ENCODE assay signal across 8 cellular contexts in the genomic region with DNA sequence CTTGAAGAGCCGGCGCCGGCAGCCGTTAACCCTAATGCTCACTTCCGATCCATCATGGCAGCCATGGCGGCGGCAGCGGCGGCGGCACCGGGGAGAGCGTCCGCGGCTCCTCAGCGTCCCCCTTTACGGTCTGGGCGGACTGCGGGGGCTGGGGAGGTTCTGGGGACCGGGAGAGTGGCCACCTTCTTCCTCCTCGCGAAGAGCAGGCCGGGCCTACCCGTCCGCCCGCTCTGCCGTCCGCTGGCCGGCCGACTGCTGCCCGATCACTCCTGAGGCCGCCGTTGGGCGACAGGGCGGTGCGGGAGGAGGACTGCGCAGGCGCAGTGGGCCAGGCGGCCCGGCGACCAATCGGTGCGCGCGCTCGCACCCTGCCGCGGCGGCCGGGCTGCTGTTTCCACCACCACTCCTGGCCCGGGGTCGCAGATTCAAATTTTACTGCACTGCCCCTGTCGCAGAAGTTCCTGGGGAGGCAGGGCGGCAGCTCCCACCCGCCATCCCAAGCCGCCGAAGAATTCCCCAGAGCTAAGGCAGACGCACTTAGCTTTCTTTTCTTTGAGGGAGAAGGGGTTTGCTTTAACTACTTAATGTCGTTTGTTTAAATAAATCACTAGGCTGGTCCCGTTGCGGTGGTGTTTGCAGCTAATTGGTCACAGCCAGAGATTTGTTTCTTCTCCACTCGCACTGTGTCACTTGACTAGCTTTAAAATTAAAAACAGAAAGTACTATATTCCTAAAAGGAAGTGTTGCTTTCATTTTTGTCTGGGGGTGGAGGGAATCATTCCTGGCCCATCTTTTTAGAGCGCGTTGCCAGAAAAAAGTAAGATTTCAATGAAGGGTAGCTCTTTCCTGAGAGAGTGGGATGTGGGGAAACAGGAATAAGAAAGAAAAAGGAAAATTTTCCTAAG. TPM values are rescaled to one million over a fixed set of nuclear protein-coding genes. Genes with fewer than 3 reads are reported as not detected.
DNase-seq lines count a peak whose midpoint lies in the region; ATAC-seq, FAIRE-seq and TF ChIP-seq lines count a peak whose summit lies in the region.

A gene (minus strand): TSS at position 290 of the 905 bp plus-strand sequence. CDS start 452 bp downstream, outside the sequence.

- H3K27ac ChIP-seq in HepG2 (ENCODE audit: extremely low read length, insufficient read depth, low read length): peak within 1 kb of the TSS; percentile 91

- no peaks in the 10 kb centered on the region for H3K9me3 ChIP-seq in HepG2 (ENCODE audit: low read length)

- peak within 1 kb of the TSS; percentile 81 for H3K4me2 ChIP-seq in HepG2 (ENCODE audit: low read depth, low read length)

- H4K20me1 ChIP-seq in HepG2 (ENCODE audit: insufficient read depth, low read length): peaks cover 41% of the 10 kb centered on the region

- peaks cover 54% of the 10 kb centered on the region for H3K79me2 ChIP-seq in HepG2 (ENCODE audit: insufficient read depth, low read length)

- DNase-seq in C1 segment of cervical spinal cord (lab: John Stamatoyannopoulos, UW): peak; percentile 50 to 94 (median 85)
- peak; percentile 60 for DNase-seq in NCI-H748 treated with DMSO at 0.1 percent for 48 hours (lab: John Stamatoyannopoulos, UW)
- peak; percentile 75 to 78 for DNase-seq in activated CD4-positive, alpha-beta T cell treated with anti-CD3 and anti-CD28 coated beads, Interleukin-2, amount 50 U/mL, for 4 hours
- DNase-seq in HepG2 (ENCODE audit: low spot score): peak; percentile 74
- DNase-seq in stimulated activated CD4-positive, alpha-beta T cell treated with anti-CD3 and anti-CD28 coated beads, Interleukin-2, amount 100 ng/mL, for 48 hours: peak; percentile 85 to 86

- POLR2A ChIA-PET in HepG2 (lab: Yijun Ruan, JAX): interaction anchor here (0.8 to 1.5 kb wide), 3 partner anchors 48 to 133 kb away, joined by 3 to 5 read pairs (median 5); no protein-coding TSS in a partner anchor

- TF ChIP-seq POLR2A in HepG2 (IDR thresholded peaks at IDR 0.05; ENCODE audit: insufficient read depth in 1 of 2, low read depth in 2 of 2, low read length in 2 of 2): peak; percentile 97

- WGBS in HepG2 (ENCODE audit: low lambda C conversion rate): 17% methylated on average over 9 of the region's 63 CpGs

- H3K36me3 ChIP-seq in HepG2 (replicated peaks in 1 of 2; ENCODE audit: control insufficient read depth in 1 of 2, insufficient read depth in 2 of 2, low read length in 2 of 2): 0 out of 5 replicates have a peak, but pooled peaks cover 0 to 3% of the 10 kb centered on the region in 2 experiments

- BruUV-seq in HepG2 (replicated peaks; lab: Mats Ljungman, UMichigan): no TSS peak

- no peaks in the 10 kb centered on the region; a peak in 1 of 5 replicates for H3K27me3 ChIP-seq in HepG2 (ENCODE audit: control insufficient read depth in 1 of 2, insufficient read depth in 2 of 2, low read length in 2 of 2)

- no peak for TF ChIP-seq CTCF in HepG2 (CRISPR knock-in tag; IDR thresholded peaks at IDR 0.05)

- H3K4me1 Mint-ChIP-seq in dendritic cell treated with granulocyte-macrophage colony-stimulating factor and Interleukin-4, amounts not matched to agents 40 ng/mL and 50 ng/mL, for 4 days (ENCODE audit: low read depth): peaks cover 54% of the 10 kb centered on the region

- no peaks in the 10 kb centered on the region for H3K27me3 Mint-ChIP-seq in dendritic cell treated with granulocyte-macrophage colony-stimulating factor and Interleukin-4, amounts not matched to agents 40 ng/mL and 50 ng/mL, for 4 days

- H2AFZ ChIP-seq in HepG2 (ENCODE audit: low read length): no peak within 1 kb of the TSS

- TF ChIP-seq RAD21 in HepG2 (CRISPR knock-in tag; IDR thresholded peaks at IDR 0.05): peak; percentile 58; the same call in 1 of the 2 replicates

- peaks cover 22% of the 10 kb centered on the region for H3K36me3 Mint-ChIP-seq in dendritic cell treated with granulocyte-macrophage colony-stimulating factor and Interleukin-4, amounts not matched to agents 40 ng/mL and 50 ng/mL, for 4 days (ENCODE audit: low read depth)

- peak within 1 kb of the TSS; percentile 96 to 99 (median 97) for H3K4me3 ChIP-seq in HepG2 (replicated peaks in 1 of 3; ENCODE audit: insufficient read depth in 1 of 3, low read depth in 2 of 3, low read length in 3 of 3)

- H3K4me1 ChIP-seq in HepG2 (ENCODE audit: insufficient read depth, low read length): peaks cover 69% of the 10 kb centered on the region

- intact Hi-C loops in dendritic cell treated with granulocyte-macrophage colony-stimulating factor and Interleukin-4, amounts not matched to agents 40 ng/mL and 50 ng/mL, for 4 days (cut with micrococcal nuclease): loop anchor here (5.0 to 10.0 kb wide), 4 partner anchors 81 to 388 kb away; a partner anchor contains a TSS
- intact Hi-C loops in HepG2 (cut with micrococcal nuclease; ENCODE audit: unreplicated experiment): loop anchor here (1.0 to 10.0 kb wide), 4 partner anchors 49 to 150 kb away; no protein-coding TSS in a partner anchor

- no peaks in the 10 kb centered on the region for H3K9me3 Mint-ChIP-seq in dendritic cell treated with granulocyte-macrophage colony-stimulating factor and Interleukin-4, amounts not matched to agents 40 ng/mL and 50 ng/mL, for 4 days

- in situ Hi-C loops in HepG2 (cut with HindIII; ENCODE audit: extremely low pct_ligation_motif_present, low pct_unique_long_range_greater_than_20kb): loop anchor here (5.0 kb wide), 1 partner anchor 66 kb away; no protein-coding TSS in a partner anchor

- ATAC-seq in GM19328 (IDR thresholded peaks at IDR 0.05; ENCODE audit: unreplicated experiment) (peak; percentile 83), HG03460 (IDR thresholded peaks at IDR 0.05; ENCODE audit: unreplicated experiment) (peak; percentile 85), HepG2 (peak; percentile 88)

- CTCF ChIA-PET in HepG2 (lab: Yijun Ruan, JAX; ENCODE audit: low intra/inter-chr PET ratio, low total read pairs): no interaction called here

- peak within 1 kb of the TSS; percentile 98 for H3K4me3 Mint-ChIP-seq in dendritic cell treated with granulocyte-macrophage colony-stimulating factor and Interleukin-4, amounts not matched to agents 40 ng/mL and 50 ng/mL, for 4 days

- TF ChIP-seq EP300 in HepG2 (IDR thresholded peaks at IDR 0.05; ENCODE audit: low read depth in 2 of 2, low read length in 2 of 2): 0 out of 4 replicates have a peak, but pooled peaks of 1 of the 2 experiments have one; percentile 6
- TF ChIP-seq EP300 in HepG2 (CRISPR knock-in tag; IDR thresholded peaks at IDR 0.05; ENCODE audit: borderline replicate concordance): no peak

- H3K9ac ChIP-seq in HepG2 (ENCODE audit: insufficient read depth, low read depth, low read length): peak within 1 kb of the TSS; percentile 93

- H3K27ac Mint-ChIP-seq in dendritic cell treated with granulocyte-macrophage colony-stimulating factor and Interleukin-4, amounts not matched to agents 40 ng/mL and 50 ng/mL, for 4 days: peak within 1 kb of the TSS; percentile 93

- no peak for FAIRE-seq in HepG2 (lab: Jason Lieb, UNC)

RNA-seq across cellular contexts. Expression of the gene that starts here (rescaled TPM):
- 133 and 183 TPM in 2 replicates for total RNA-seq in HepG2 (2016; rRNA removed; fragmentation: Illumina TruSeq; extraction: Trizol)
- total RNA-seq in HepG2 (2016; cell fraction: cytosol; rRNA removed; fragmentation: Illumina TruSeq; extraction: Trizol; ENCODE audit: low read depth): 11.5 and 13.3 TPM in 2 replicates
- total RNA-seq in HepG2 (2016; cell fraction: insoluble cytoplasmic fraction; rRNA removed; fragmentation: Illumina TruSeq; extraction: Trizol): 132 and 189 TPM in 2 replicates
- 48.9 and 50.9 TPM in 2 replicates for total RNA-seq in HepG2 (2016; cell fraction: membrane; rRNA removed; fragmentation: Illumina TruSeq; extraction: Trizol)
- total RNA-seq in HepG2 (2016; cell fraction: nucleus; rRNA removed; fragmentation: Illumina TruSeq; extraction: Trizol): 95.3 and 101 TPM in 2 replicates
- 24.2 and 34.3 TPM in 2 replicates for polyA plus RNA-seq in HepG2 (2011; rRNA removed)
- polyA plus RNA-seq in HepG2 (2011; cell fraction: cytosol; rRNA removed): 14.2 and 19.7 TPM in 2 replicates
- polyA plus RNA-seq in HepG2 (2011; cell fraction: nucleus; rRNA removed): 12.9 and 14.3 TPM in 2 replicates
- 54.5 and 69.7 TPM in 2 replicates for polyA plus RNA-seq in HepG2 (2012)
- polyA plus RNA-seq in HepG2 (2016; cell fraction: cytosol; fragmentation: Illumina TruSeq; extraction: Trizol; ENCODE audit: low read depth): 2.3 and 2.6 TPM in 2 replicates
- polyA plus RNA-seq in HepG2 (2016; cell fraction: insoluble cytoplasmic fraction; fragmentation: Illumina TruSeq; extraction: Trizol; ENCODE audit: low read depth): 124 and 134 TPM in 2 replicates
- 13.6 and 14.9 TPM in 2 replicates for polyA plus RNA-seq in HepG2 (2016; cell fraction: membrane; fragmentation: Illumina TruSeq; extraction: Trizol; ENCODE audit: low read depth)
- polyA plus RNA-seq in HepG2 (2016; cell fraction: nucleus; fragmentation: Illumina TruSeq; extraction: Trizol; ENCODE audit: insufficient read depth, low read depth): 84.5 and 87.7 TPM in 2 replicates
- 16.9 and 19.8 TPM in 2 replicates for polyA minus RNA-seq in HepG2 (2011; rRNA and poly(A)+ RNA removed; ENCODE audit: low replicate concordance)
- 67.3 and 71.1 TPM in 2 replicates for polyA minus RNA-seq in HepG2 (2011; cell fraction: cytosol; rRNA and poly(A)+ RNA removed)
- polyA minus RNA-seq in HepG2 (2011; cell fraction: nucleus; rRNA and poly(A)+ RNA removed): 84.4 and 86.4 TPM in 2 replicates

Comparison
In these comparisons a context has a peak if more than half of its experiments do, and no peak if none do; other contexts are left out.
1. Peak in every context shown above with its lines: DNase-seq, ATAC-seq, H3K4me3 ChIP-seq and H3K27ac ChIP-seq.